In the genomic region with DNA sequence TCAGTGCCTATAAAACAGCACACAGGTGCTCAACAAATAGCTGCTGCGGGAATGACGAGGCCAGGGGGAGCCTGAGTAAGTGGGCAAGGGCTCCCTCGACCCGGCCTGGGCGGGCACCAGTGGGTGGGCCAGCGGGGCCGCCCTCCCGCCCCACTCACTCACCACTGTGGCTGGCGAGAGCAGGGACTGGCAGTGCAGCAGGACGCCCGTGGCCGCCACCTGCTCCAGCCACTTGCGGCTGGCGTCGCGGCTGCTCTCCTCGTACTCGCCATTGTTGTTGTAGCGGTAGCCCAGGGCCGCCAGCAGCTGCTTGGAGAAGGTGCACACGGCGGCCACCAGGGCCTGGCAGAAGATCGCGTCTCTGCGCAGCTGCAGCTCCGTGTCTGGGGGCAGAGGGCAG, we compare ENCODE assay signal across 14 cellular contexts.
DNase-seq lines count a peak whose midpoint lies in the region; ATAC-seq and TF ChIP-seq lines count a peak whose summit lies in the region.
"Had no signal": no experiment of that assay in that cellular context is flagged by ENCODE, and none has a peak within 500 bp of the region (broad histone marks: within the 10 kb centered on the region; RNA-seq: fewer than 3 reads in every experiment).

No MANE protein-coding gene starts in this region.

- no peak overlapping the region for H3K27ac Mint-ChIP-seq in activated CD8-positive, alpha-beta T cell treated with anti-CD3 and anti-CD28 coated beads for 36 hours
- H3K27ac Mint-ChIP-seq in activated CD8-positive, alpha-beta T cell treated with anti-CD3 and anti-CD28 coated beads, Interleukin-2, amount 10 ng/mL, durations not matched to agents 7 days and 5 days, result no peak overlapping the region

- peak; percentile 9 for ATAC-seq in activated CD8-positive, alpha-beta T cell treated with anti-CD3 and anti-CD28 coated beads for 36 hours
- no peak for ATAC-seq in activated CD8-positive, alpha-beta T cell treated with anti-CD3 and anti-CD28 coated beads, Interleukin-2, amount 10 ng/mL, durations not matched to agents 7 days and 5 days

- no peaks in the 10 kb centered on the region for H3K27me3 Mint-ChIP-seq in activated CD8-positive, alpha-beta T cell treated with anti-CD3 and anti-CD28 coated beads for 36 hours
- H3K27me3 Mint-ChIP-seq in activated CD8-positive, alpha-beta T cell treated with anti-CD3 and anti-CD28 coated beads, Interleukin-2, amount 10 ng/mL, durations not matched to agents 7 days and 5 days (ENCODE audit: low read depth), result no peaks in the 10 kb centered on the region
- H3K27me3 Mint-ChIP-seq: B cell; CD4-positive, alpha-beta memory T cell had no signal

- TF ChIP-seq CTCF in activated CD8-positive, alpha-beta T cell treated with anti-CD3 and anti-CD28 coated beads for 36 hours (IDR thresholded peaks at IDR 0.05), result no peak
- TF ChIP-seq CTCF in spleen (IDR thresholded peaks at IDR 0.05 in 8 of 11, conservative IDR thresholded peaks at IDR 0.05 in 3 of 11), result no peak
- no peak for TF ChIP-seq CTCF in lower leg skin (IDR thresholded peaks at IDR 0.05)

- no peak for TF ChIP-seq POLR2A in spleen (IDR thresholded peaks at IDR 0.05)
- no peak for TF ChIP-seq POLR2A in lower leg skin (IDR thresholded peaks at IDR 0.05)

- H3K9me3 Mint-ChIP-seq in activated CD8-positive, alpha-beta T cell treated with anti-CD3 and anti-CD28 coated beads for 36 hours, result no peaks in the 10 kb centered on the region
- H3K9me3 Mint-ChIP-seq in activated CD8-positive, alpha-beta T cell treated with anti-CD3 and anti-CD28 coated beads, Interleukin-2, amount 10 ng/mL, durations not matched to agents 7 days and 5 days (ENCODE audit: insufficient read depth), result no peaks in the 10 kb centered on the region

- peaks cover 0 to 15% (median 0%) of the 10 kb centered on the region in 6 donors for H3K4me1 ChIP-seq in spleen

- H3K4me1 Mint-ChIP-seq in activated CD8-positive, alpha-beta T cell treated with anti-CD3 and anti-CD28 coated beads for 36 hours (ENCODE audit: low read depth), result no peaks in the 10 kb centered on the region
- peaks cover 26% of the 10 kb centered on the region for H3K4me1 Mint-ChIP-seq in activated CD8-positive, alpha-beta T cell treated with anti-CD3 and anti-CD28 coated beads, Interleukin-2, amount 10 ng/mL, durations not matched to agents 7 days and 5 days (ENCODE audit: low read depth)
- H3K4me1 Mint-ChIP-seq: B cell had no signal

- H3K27me3 ChIP-seq in H7 (ENCODE audit: control insufficient read depth, insufficient read depth, low read length) (no peaks in the 10 kb centered on the region), spleen (replicated peaks in 1 of 7) (no peaks in the 10 kb centered on the region)

- intact Hi-C loops in activated CD8-positive, alpha-beta T cell treated with anti-CD3 and anti-CD28 coated beads for 36 hours (cut with micrococcal nuclease), result no loop called here
- intact Hi-C loops in spleen (cut with DNase I; ENCODE audit: low total_unique reads) (no loop called here), lower leg skin (cut with DNase I; ENCODE audit: low total_unique reads) (no loop called here)

- WGBS in spleen, 5 donors, result 92 to 97% (median 95%) methylated on average over 19 to 26 of the region's 26 CpGs
- 94% methylated on average over 7 to 26 of the region's 26 CpGs for WGBS in lower leg skin, 2 donors

- no peaks in the 10 kb centered on the region for H3K36me3 ChIP-seq in H7 (replicated peaks; ENCODE audit: control insufficient read depth, insufficient read depth, low read length)
- peaks cover 0 to 100% (median 87%) of the 10 kb centered on the region in 6 donors for H3K36me3 ChIP-seq in spleen

- POLR2A ChIA-PET in activated CD8-positive, alpha-beta T cell treated with anti-CD3 and anti-CD28 coated beads for 36 hours (lab: Charles Lee), result no interaction called here
- POLR2A ChIA-PET in activated CD8-positive, alpha-beta T cell treated with anti-CD3 and anti-CD28 coated beads, Interleukin-2, amount 10 ng/mL, durations not matched to agents 7 days and 5 days (lab: Charles Lee), result no interaction called here

- no peaks in the 10 kb centered on the region for H3K9me3 ChIP-seq in spleen

- no peak overlapping the region for H3K4me3 ChIP-seq in H7 (ENCODE audit: insufficient read depth, low read depth, low read length)
- no peak overlapping the region for H3K4me3 ChIP-seq in spleen
- no peak overlapping the region for H3K4me3 ChIP-seq in lower leg skin (ENCODE audit: low read depth, poor library complexity, severe bottlenecking)

- no peak overlapping the region for H3K4me3 Mint-ChIP-seq in activated CD8-positive, alpha-beta T cell treated with anti-CD3 and anti-CD28 coated beads for 36 hours
- H3K4me3 Mint-ChIP-seq in activated CD8-positive, alpha-beta T cell treated with anti-CD3 and anti-CD28 coated beads, Interleukin-2, amount 10 ng/mL, durations not matched to agents 7 days and 5 days, result no peak overlapping the region
- H3K4me3 Mint-ChIP-seq: B cell had no signal

- no peak for DNase-seq in activated CD8-positive, alpha-beta T cell treated with anti-CD3 and anti-CD28 coated beads for 36 hours
- no peak for DNase-seq in activated CD8-positive, alpha-beta T cell treated with anti-CD3 and anti-CD28 coated beads, Interleukin-2, amount 10 ng/mL, durations not matched to agents 7 days and 5 days
- DNase-seq in H7 (peak; percentile 69), caudate nucleus (lab: John Stamatoyannopoulos, UW) (peak in 2 of 61 donors; percentile 49 to 58), spleen (peak; percentile 66), NCI-H2081 treated with DMSO at 0.1 percent for 48 hours (lab: John Stamatoyannopoulos, UW) (no peak), cerebellum (ENCODE audit: low spot score) (no peak), lower leg skin (ENCODE audit: low spot score in 2 of 2) (no peak)
- DNase-seq: GOT3, NCI-H187 treated with DMSO at 0.1 percent for 48 hours, NCI-H524 treated with DMSO at 0.1 percent for 48 hours had no signal

- peaks cover 35% of the 10 kb centered on the region for H3K36me3 Mint-ChIP-seq in activated CD8-positive, alpha-beta T cell treated with anti-CD3 and anti-CD28 coated beads for 36 hours (ENCODE audit: low read depth)
- H3K36me3 Mint-ChIP-seq in activated CD8-positive, alpha-beta T cell treated with anti-CD3 and anti-CD28 coated beads, Interleukin-2, amount 10 ng/mL, durations not matched to agents 7 days and 5 days (ENCODE audit: low read depth), result peaks cover 62% of the 10 kb centered on the region

- H3K27ac ChIP-seq in caudate nucleus (ENCODE audit: low read depth, low read length) (peak overlapping the region; percentile 27), spleen (no peak overlapping the region)
- H3K27ac ChIP-seq: KMS-11 had no signal

- CTCF ChIA-PET in activated CD8-positive, alpha-beta T cell treated with anti-CD3 and anti-CD28 coated beads for 36 hours (lab: Charles Lee), result interaction anchor here (0.6 to 1.7 kb wide), 6 partner anchors 10 to 286 kb away, joined by 3 to 7 read pairs (median 3); no protein-coding TSS in a partner anchor
- CTCF ChIA-PET in activated CD8-positive, alpha-beta T cell treated with anti-CD3 and anti-CD28 coated beads, Interleukin-2, amount 10 ng/mL, durations not matched to agents 7 days and 5 days (lab: Charles Lee), result interaction anchor here (2.7 kb wide), 1 partner anchor 21 kb away, joined by 8 read pairs; no protein-coding TSS in a partner anchor

Comparison
In these comparisons a context has a peak if more than half of its experiments do, and no peak if none do; other contexts are left out.
1. DNase-seq: peak in H7 (single experiment) and spleen (single experiment); none in activated CD8-positive, alpha-beta T cell treated with anti-CD3 and anti-CD28 coated beads for 36 hours (single experiment), activated CD8-positive, alpha-beta T cell treated with anti-CD3 and anti-CD28 coated beads, Interleukin-2, amount 10 ng/mL, durations not matched to agents 7 days and 5 days (single experiment), NCI-H2081 treated with DMSO at 0.1 percent for 48 hours (single experiment), cerebellum (single experiment) and lower leg skin (0 of 2).